ENCODE assay signal across 27 cellular contexts in genomic region chr3:119220198-119220597, GRCh38. TPM values are rescaled to one million over a fixed set of nuclear protein-coding genes. Genes with fewer than 3 reads are reported as not detected.
A peak's percentile ranks its signal among the peaks of the same experiment; 100 is the strongest.
DNase-seq lines count a peak whose midpoint lies in the region; ATAC-seq and TF ChIP-seq lines count a peak whose summit lies in the region.
"Had no signal": no experiment of that assay in that cellular context is flagged by ENCODE, and none has a peak within 500 bp of the region (broad histone marks: within the 10 kb centered on the region; RNA-seq: fewer than 3 reads in every experiment).

No MANE protein-coding gene starts in this region.

- POLR2A ChIA-PET in PC-9 (lab: Charles Lee; ENCODE audit: unreplicated experiment): no interaction called here

- H3K9me3 ChIP-seq in Peyer's patch (no peaks in the 10 kb centered on the region), PC-9 (ENCODE audit: insufficient read depth, low read depth) (no peaks in the 10 kb centered on the region)
- H3K9me3 ChIP-seq: BE2C, stomach, thyroid gland had no signal

- H3K4me2 ChIP-seq in PC-9: no peak overlapping the region

- H3K79me2 ChIP-seq in PC-9 (ENCODE audit: low read depth): no peaks in the 10 kb centered on the region

- H3K36me3 Mint-ChIP-seq in activated naive CD4-positive, alpha-beta T cell treated with anti-CD3 and anti-CD28 coated beads for 36 hours (ENCODE audit: low read depth): peaks cover 61% of the 10 kb centered on the region
- H3K36me3 Mint-ChIP-seq in immature natural killer cell: peaks cover 26 to 62% (median 45%) of the 10 kb centered on the region in 3 donors
- peaks cover 99% of the 10 kb centered on the region for H3K36me3 Mint-ChIP-seq in stimulated activated effector memory CD8-positive, alpha-beta T cell treated with anti-CD3 and anti-CD28 coated beads, Interleukin-12 subunit alpha, Interleukin-12 subunit beta, amount 100 ng/mL, for 72 hours

- no peak for TF ChIP-seq POLR2A in Peyer's patch (IDR thresholded peaks at IDR 0.05)

- TF ChIP-seq CTCF in Peyer's patch (IDR thresholded peaks at IDR 0.05) (no peak), PC-9 (conservative IDR thresholded peaks at IDR 0.05) (no peak)

- H3K27ac Mint-ChIP-seq in activated naive CD4-positive, alpha-beta T cell treated with anti-CD3 and anti-CD28 coated beads for 36 hours: peak overlapping the region; percentile 94
- H3K27ac Mint-ChIP-seq in immature natural killer cell: peak overlapping the region; percentile 19 to 86 (median 62)
- peak overlapping the region; percentile 88 for H3K27ac Mint-ChIP-seq in stimulated activated effector memory CD8-positive, alpha-beta T cell treated with anti-CD3 and anti-CD28 coated beads, Interleukin-12 subunit alpha, Interleukin-12 subunit beta, amount 100 ng/mL, for 72 hours

- peaks cover 0 to 70% (median 3%) of the 10 kb centered on the region in 3 donors for H3K36me3 ChIP-seq in Peyer's patch
- peaks cover 20% of the 10 kb centered on the region; the same call in 1 of the 2 replicates for H3K36me3 ChIP-seq in PC-9 (ENCODE audit: low read depth)

- BruUV-seq in PC-9 (replicated peaks; lab: Mats Ljungman, UMichigan): no TSS peak

- no peak overlapping the region for H2AFZ ChIP-seq in PC-9

- no peaks in the 10 kb centered on the region for H4K20me1 ChIP-seq in PC-9 (ENCODE audit: insufficient read depth)

- no peak overlapping the region for H3K4me3 Mint-ChIP-seq in activated naive CD4-positive, alpha-beta T cell treated with anti-CD3 and anti-CD28 coated beads for 36 hours
- H3K4me3 Mint-ChIP-seq in immature natural killer cell: no peak overlapping the region
- no peak overlapping the region for H3K4me3 Mint-ChIP-seq in stimulated activated effector memory CD8-positive, alpha-beta T cell treated with anti-CD3 and anti-CD28 coated beads, Interleukin-12 subunit alpha, Interleukin-12 subunit beta, amount 100 ng/mL, for 72 hours

- no peak for ATAC-seq in stimulated activated effector memory CD8-positive, alpha-beta T cell treated with anti-CD3 and anti-CD28 coated beads, Interleukin-12 subunit alpha, Interleukin-12 subunit beta, amount 100 ng/mL, for 72 hours
- no peak for ATAC-seq in HG03520 (IDR thresholded peaks at IDR 0.05; ENCODE audit: unreplicated experiment)
- ATAC-seq: left lobe of liver had no signal

- H3K9me2 ChIP-seq in PC-9 (ENCODE audit: insufficient read depth): no peaks in the 10 kb centered on the region

- peaks cover 0 to 28% (median 5%) of the 10 kb centered on the region in 4 donors for H3K4me1 ChIP-seq in Peyer's patch
- no peaks in the 10 kb centered on the region for H3K4me1 ChIP-seq in PC-9 (replicated peaks; ENCODE audit: insufficient read depth)
- H3K4me1 ChIP-seq: BE2C, stomach, thyroid gland had no signal

- H3K27me3 ChIP-seq in Peyer's patch (no peaks in the 10 kb centered on the region), PC-9 (ENCODE audit: insufficient read depth, low read depth) (no peaks in the 10 kb centered on the region)
- H3K27me3 ChIP-seq: BE2C, dorsolateral prefrontal cortex, stomach, thyroid gland had no signal

- H3K4me1 Mint-ChIP-seq in activated naive CD4-positive, alpha-beta T cell treated with anti-CD3 and anti-CD28 coated beads for 36 hours (ENCODE audit: low read depth): peaks cover 69% of the 10 kb centered on the region
- peaks cover 39 to 46% of the 10 kb centered on the region in 2 donors for H3K4me1 Mint-ChIP-seq in immature natural killer cell
- peaks cover 36% of the 10 kb centered on the region for H3K4me1 Mint-ChIP-seq in stimulated activated effector memory CD8-positive, alpha-beta T cell treated with anti-CD3 and anti-CD28 coated beads, Interleukin-12 subunit alpha, Interleukin-12 subunit beta, amount 100 ng/mL, for 72 hours

- intact Hi-C loops in activated naive CD4-positive, alpha-beta T cell treated with anti-CD3 and anti-CD28 coated beads for 36 hours (cut with micrococcal nuclease): loop anchor here (2.0 to 10.0 kb wide), 4 partner anchors 278 to 1525 kb away; partner anchors contain the start of genes GTF2E1 and RABL3
- intact Hi-C loops in PC-9 (cut with micrococcal nuclease; ENCODE audit: unreplicated experiment): no loop called here

- H3K9me3 Mint-ChIP-seq in activated naive CD4-positive, alpha-beta T cell treated with anti-CD3 and anti-CD28 coated beads for 36 hours: no peaks in the 10 kb centered on the region
- no peaks in the 10 kb centered on the region for H3K9me3 Mint-ChIP-seq in immature natural killer cell
- H3K9me3 Mint-ChIP-seq in stimulated activated effector memory CD8-positive, alpha-beta T cell treated with anti-CD3 and anti-CD28 coated beads, Interleukin-12 subunit alpha, Interleukin-12 subunit beta, amount 100 ng/mL, for 72 hours: no peaks in the 10 kb centered on the region
- H3K9me3 Mint-ChIP-seq: naive B cell had no signal

- DNase-seq in activated naive CD4-positive, alpha-beta T cell treated with anti-CD3 and anti-CD28 coated beads for 36 hours: no peak
- DNase-seq in activated naive CD4-positive, alpha-beta T cell (lab: John Stamatoyannopoulos, UW): no peak
- DNase-seq in Peyer's patch (peak in 2 of 3 donors; percentile 62 to 69), immature natural killer cell (no peak), PC-9 (no peak), NCI-H1092 (lab: John Stamatoyannopoulos, UW) (no peak)
- no peak for DNase-seq in stimulated activated effector memory CD8-positive, alpha-beta T cell treated with anti-CD3 and anti-CD28 coated beads, Interleukin-12 subunit alpha, Interleukin-12 subunit beta, amount 100 ng/mL, for 72 hours (ENCODE audit: low spot score in 2 of 2)
- DNase-seq: BE2C, COR-L47, DMS79 treated with DMSO at 0.1 percent for 48 hours, dorsolateral prefrontal cortex, GF-D8, H7, hypothalamus, mesendoderm, naive B cell, NCI-H187, NCI-H2171 treated with DMSO at 0.1 percent for 48 hours, NCI-H510A treated with DMSO at 0.1 percent for 48 hours, Right ventricle myocardium superior, stomach, thyroid gland, WERI-Rb-1 had no signal

- H3K27me3 Mint-ChIP-seq in activated naive CD4-positive, alpha-beta T cell treated with anti-CD3 and anti-CD28 coated beads for 36 hours (ENCODE audit: low read depth): no peaks in the 10 kb centered on the region
- peaks cover 0 to 3% (median 0%) of the 10 kb centered on the region in 3 donors for H3K27me3 Mint-ChIP-seq in immature natural killer cell (ENCODE audit: low read depth in 3 of 3)
- H3K27me3 Mint-ChIP-seq: naive B cell had no signal

- CTCF ChIA-PET in activated naive CD4-positive, alpha-beta T cell treated with anti-CD3 and anti-CD28 coated beads for 36 hours (lab: Charles Lee): interaction anchor here (0.8 to 3.9 kb wide), 3 partner anchors 19 to 340 kb away, joined by 3 to 28 read pairs (median 5); partner anchors contain the start of genes B4GALT4 and CD80
- CTCF ChIA-PET in PC-9 (lab: Charles Lee): no interaction called here

- H3K27ac ChIP-seq in Peyer's patch: peak overlapping the region in 1 of 4 donors; percentile 71
- no peak overlapping the region for H3K27ac ChIP-seq in PC-9
- H3K27ac ChIP-seq: thyroid gland, WERI-Rb-1 had no signal

- H3K4me3 ChIP-seq in Peyer's patch (no peak overlapping the region), PC-9 (no peak overlapping the region)
- H3K4me3 ChIP-seq: dorsolateral prefrontal cortex, stomach, thyroid gland had no signal

- no peaks in the 10 kb centered on the region for H3F3A ChIP-seq in PC-9 (ENCODE audit: insufficient read depth, low read depth)

RNA-seq across cellular contexts. Expression of gene B4GALT4, which starts 20.5 kb away (rescaled TPM):
- 10 to 100 TPM; 22.0 to 22.8 TPM for total RNA-seq in activated naive CD4-positive, alpha-beta T cell treated with anti-CD3 and anti-CD28 coated beads for 36 hours
- total RNA-seq in Peyer's patch (10 to 100 TPM; 10.7 to 59.9 (median 47.9) TPM), PC-9 (2021) (21.8 and 32.9 TPM in 2 replicates)
- polyA plus RNA-seq in immature natural killer cell: 10 to 100 TPM; 24.0 to 29.0 (median 24.3) TPM

RNA-seq across cellular contexts. Expression of gene UPK1B, which starts 46.8 kb away (rescaled TPM):
- under 1 TPM in 1 of 2 experiments, not detected in 1; 0.21 TPM for total RNA-seq in activated naive CD4-positive, alpha-beta T cell treated with anti-CD3 and anti-CD28 coated beads for 36 hours
- total RNA-seq in Peyer's patch (not detected), PC-9 (2021) (not detected in 2 replicates)
- polyA plus RNA-seq in immature natural killer cell: not detected
- total RNA-seq: A673, left lobe of liver, Right ventricle myocardium superior, skeletal muscle tissue, thyroid gland had no signal

Comparison
In these comparisons a context has a peak if more than half of its experiments do, and no peak if none do; other contexts are left out.
1. DNase-seq: peak in Peyer's patch (2 of 3); none in activated naive CD4-positive, alpha-beta T cell treated with anti-CD3 and anti-CD28 coated beads for 36 hours (single experiment), activated naive CD4-positive, alpha-beta T cell (0 of 4), immature natural killer cell (0 of 3), stimulated activated effector memory CD8-positive, alpha-beta T cell treated with anti-CD3 and anti-CD28 coated beads, Interleukin-12 subunit alpha, Interleukin-12 subunit beta, amount 100 ng/mL, for 72 hours (0 of 2), PC-9 (0 of 2) and NCI-H1092 (single experiment).
2. Peak in every context shown above with its lines, with median percentiles within 50 percentile points of each other: H3K27ac Mint-ChIP-seq.